10 cellular contexts compared by ENCODE assay signal in the genomic region with DNA sequence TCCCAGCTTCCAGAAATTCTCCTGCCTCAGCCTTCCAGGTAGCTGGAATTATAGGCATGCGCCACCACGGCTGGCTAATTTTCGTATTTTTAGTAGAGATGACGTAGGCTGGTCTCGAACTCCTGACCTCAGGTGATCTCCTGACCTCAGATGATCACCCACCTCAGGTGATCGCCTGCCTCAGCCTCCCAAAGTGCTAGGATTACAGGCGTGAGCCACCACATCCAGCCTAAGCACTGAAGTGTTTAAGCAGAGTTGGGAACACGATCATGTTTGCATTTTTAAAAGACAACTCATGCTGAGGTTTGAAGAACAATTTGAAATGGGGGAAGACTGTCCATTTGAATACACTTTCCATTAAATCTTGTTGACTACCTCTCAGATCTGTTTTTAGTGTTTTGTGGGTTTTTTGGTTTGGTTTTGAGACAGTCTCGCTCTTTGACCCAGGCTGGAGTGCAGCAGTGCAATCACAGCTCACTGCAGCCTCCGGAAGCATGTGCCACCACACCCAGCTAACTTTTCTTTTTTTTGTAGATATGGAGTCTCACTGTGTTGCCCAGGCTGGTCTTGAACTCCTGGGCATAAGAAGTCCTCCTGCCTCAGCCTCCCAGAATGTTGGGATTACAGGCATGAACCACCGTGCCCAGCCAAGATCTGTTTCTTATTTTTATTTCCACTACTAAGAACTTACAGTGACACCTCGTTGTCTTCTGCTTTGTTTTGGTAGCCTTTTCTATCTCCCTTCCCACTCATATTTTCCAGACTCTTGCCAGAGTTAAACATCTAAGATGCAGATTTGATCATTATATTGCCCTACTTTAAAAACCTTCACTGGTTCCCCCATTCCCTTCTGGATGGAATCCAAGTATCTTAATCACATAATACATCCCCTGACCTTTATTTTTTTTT. TPM values are rescaled to one million over a fixed set of nuclear protein-coding genes. Genes with fewer than 3 reads are reported as not detected.
DNase-seq lines count a peak whose midpoint lies in the region; ATAC-seq and TF ChIP-seq lines count a peak whose summit lies in the region.
"Had no signal": no experiment of that assay in that cellular context is flagged by ENCODE, and none has a peak within 500 bp of the region (broad histone marks: within the 10 kb centered on the region; RNA-seq: fewer than 3 reads in every experiment).

No MANE protein-coding gene starts in this region.

- DNase-seq in AG08395 (ENCODE audit: low spot score) (peak; percentile 24), aorta (no peak), pons (ENCODE audit: low spot score) (no peak), MCF 10A (ENCODE audit: unreplicated experiment) (no peak), SK-N-DZ (ENCODE audit: low spot score) (no peak)
- peak; percentile 53 to 66 for DNase-seq in activated T-cell treated with anti-CD3 and anti-CD28 coated beads, Interleukin-2, amount 50 U/mL, for 48 hours
- DNase-seq: DND-41 had no signal

- peaks cover 64% of the 10 kb centered on the region for H3K36me3 Mint-ChIP-seq in MCF 10A (ENCODE audit: insufficient read depth, unreplicated experiment)

- H3K4me3 ChIP-seq in aorta (ENCODE audit: low read length in 2 of 2): no peak overlapping the region

- no peaks in the 10 kb centered on the region for H3K4me1 ChIP-seq in aorta (ENCODE audit: control insufficient read depth in 1 of 2, insufficient read depth in 2 of 2, low read length in 2 of 2)

- ATAC-seq in GM19328 (IDR thresholded peaks at IDR 0.05; ENCODE audit: unreplicated experiment): peak; percentile 96
- ATAC-seq in HG03108 (IDR thresholded peaks at IDR 0.05; ENCODE audit: unreplicated experiment): peak; percentile 97
- no peak for ATAC-seq in aorta (ENCODE audit: low FRiP score)

- H3K9me3 Mint-ChIP-seq in MCF 10A (ENCODE audit: unreplicated experiment): no peaks in the 10 kb centered on the region

- 84 to 87% methylated on average over 12 of the region's 12 CpGs for WGBS in aorta, 2 donors

- no peaks in the 10 kb centered on the region for H3K36me3 ChIP-seq in aorta (ENCODE audit: control insufficient read depth in 1 of 2, insufficient read depth in 2 of 2, low read length in 1 of 2)

- H3K9me3 ChIP-seq in aorta (ENCODE audit: control insufficient read depth, low read length): no peaks in the 10 kb centered on the region

- no peak overlapping the region for H3K27ac ChIP-seq in aorta (ENCODE audit: low read depth in 1 of 2, low read length in 2 of 2)

- peaks cover 7% of the 10 kb centered on the region for H3K4me1 Mint-ChIP-seq in MCF 10A (ENCODE audit: insufficient read depth, unreplicated experiment)

- POLR2A ChIA-PET in MCF 10A (lab: Yijun Ruan, JAX): interaction anchor here (0.6 kb wide), 1 partner anchor 83 kb away, joined by 3 read pairs; no protein-coding TSS in a partner anchor

- H3K27me3 ChIP-seq in aorta (ENCODE audit: control insufficient read depth in 1 of 2, insufficient read depth in 2 of 2, low read length in 1 of 2): no peaks in the 10 kb centered on the region

- intact Hi-C loops in aorta (cut with DNase I) (no loop called here), MCF 10A (cut with micrococcal nuclease) (no loop called here)

- CTCF ChIA-PET in MCF 10A (lab: Yijun Ruan, JAX): interaction anchor here (0.6 kb wide), 1 partner anchor 11 kb away, joined by 5 read pairs; no protein-coding TSS in a partner anchor

- no peak overlapping the region for H3K4me3 Mint-ChIP-seq in MCF 10A (ENCODE audit: unreplicated experiment)

- no peak for TF ChIP-seq CTCF in MCF 10A (IDR thresholded peaks at IDR 0.05; ENCODE audit: unreplicated experiment)

- no TSS peak for BruUV-seq in MCF 10A (replicated peaks; lab: Mats Ljungman, UMichigan)

- H3K27me3 Mint-ChIP-seq in MCF 10A (ENCODE audit: insufficient read depth, unreplicated experiment): no peaks in the 10 kb centered on the region

- no peak overlapping the region for H3K27ac Mint-ChIP-seq in MCF 10A (ENCODE audit: low read depth, unreplicated experiment)

RNA-seq across cellular contexts. Expression of a gene that starts 5.5 kb away (rescaled TPM):
- 10 to 100 TPM; 16.3 to 20.6 TPM for total RNA-seq in aorta
- 1 to 10 TPM; 7.1 to 7.9 TPM for polyA plus RNA-seq in aorta
- 11.3 and 11.5 TPM in 2 replicates for total RNA-seq in MCF 10A (2022)
- 18.3 and 20.2 TPM in 2 replicates for polyA plus RNA-seq in SK-N-DZ (2014; cell fraction: cytosol; rRNA removed)
- polyA plus RNA-seq in SK-N-DZ (2014; cell fraction: nucleus; rRNA removed): 29.9 and 31.4 TPM in 2 replicates

RNA-seq across cellular contexts. Expression of a gene that starts 15.5 kb away (rescaled TPM):
- total RNA-seq in aorta (10 to 100 TPM; 30.8 to 37.1 TPM), MCF 10A (2022) (31.1 and 39.2 TPM in 2 replicates)
- 10 to 100 TPM; 10.1 to 14.8 TPM for polyA plus RNA-seq in aorta
- 11.8 and 18.6 TPM in 2 replicates for polyA plus RNA-seq in SK-N-DZ (2014; cell fraction: cytosol; rRNA removed)
- 53.3 and 57.7 TPM in 2 replicates for polyA plus RNA-seq in SK-N-DZ (2014; cell fraction: nucleus; rRNA removed)

RNA-seq across cellular contexts. Expression of a gene that starts 59.1 kb away (rescaled TPM):
- total RNA-seq in aorta (not detected), MCF 10A (2022) (not detected in 2 replicates)
- polyA plus RNA-seq in aorta: not detected
- polyA plus RNA-seq in SK-N-DZ (2014; cell fraction: cytosol; rRNA removed): 0.08 and 0.21 TPM in 2 replicates
- 0.09 TPM in 1 of 2 replicates, not detected in the other for polyA plus RNA-seq in SK-N-DZ (2014; cell fraction: nucleus; rRNA removed)
- polyA plus RNA-seq: thymus had no signal

Comparison
In these comparisons a context has a peak if more than half of its experiments do, and no peak if none do; other contexts are left out.
1. DNase-seq: peak in AG08395 (single experiment) and activated T-cell treated with anti-CD3 and anti-CD28 coated beads, Interleukin-2, amount 50 U/mL, for 48 hours (2 of 2); none in aorta (0 of 2), pons (single experiment), MCF 10A (single experiment) and SK-N-DZ (single experiment).